8 cellular contexts compared by ENCODE assay signal in genomic region chr17:36602030-36602737, GRCh38. TPM values are rescaled to one million over a fixed set of nuclear protein-coding genes. Genes with fewer than 3 reads are reported as not detected.
DNase-seq lines count a peak whose midpoint lies in the region; TF ChIP-seq lines count a peak whose summit lies in the region.

No MANE protein-coding gene starts in this region.

- H3K4me1 ChIP-seq in adipocyte (ENCODE audit: control insufficient read depth, insufficient read depth, low read length) (peaks cover 16% of the 10 kb centered on the region), iPS-18a (ENCODE audit: control insufficient read depth, low read depth, low read length) (peaks cover 14% of the 10 kb centered on the region), skeletal muscle tissue (ENCODE audit: control insufficient read depth in 3 of 3, insufficient read depth in 3 of 3, low read length in 3 of 3) (peaks cover 16 to 31% (median 17%) of the 10 kb centered on the region in 3 donors)

- H3K4me3 ChIP-seq in LNCaP clone FGC (ENCODE audit: low read depth, low read length) (peak overlapping the region; percentile 92), adipocyte (ENCODE audit: low read length) (peak overlapping the region; percentile 96), iPS-18a (ENCODE audit: low read length) (peak overlapping the region; percentile 93), skeletal muscle tissue (ENCODE audit: low read length in 3 of 3) (peak overlapping the region; percentile 89 to 99 (median 99))

- no peak for TF ChIP-seq CTCF in LNCaP clone FGC (IDR thresholded peaks at IDR 0.05; ENCODE audit: control insufficient read depth, extremely low read depth, insufficient read depth)

- DNase-seq in activated CD4-positive, CD25-positive, alpha-beta regulatory T cell treated with anti-CD3 and anti-CD28 coated beads, Interleukin-2, amount 50 U/mL, for 72 hours: peak; percentile 40
- DNase-seq in activated CD4-positive, CD25-positive, alpha-beta regulatory T cell (lab: John Stamatoyannopoulos, UW): no peak
- DNase-seq in LNCaP clone FGC (ENCODE audit: low read depth): no peak
- DNase-seq in adipocyte (ENCODE audit: low read depth): peak; percentile 36
- DNase-seq in mucosa of gallbladder (ENCODE audit: low spot score): no peak
- no peak for DNase-seq in NCI-H345 (lab: John Stamatoyannopoulos, UW)

- H3K9ac ChIP-seq in adipocyte (ENCODE audit: low read length) (peak overlapping the region; percentile 92), iPS-18a (ENCODE audit: low read length) (peak overlapping the region; percentile 76), skeletal muscle tissue (ENCODE audit: low read depth in 1 of 3, low read length in 3 of 3) (peak overlapping the region; percentile 82 to 96 (median 84))

- H3K27me3 ChIP-seq in adipocyte (replicated peaks; ENCODE audit: control insufficient read depth, insufficient read depth, low read length) (no peaks in the 10 kb centered on the region), iPS-18a (ENCODE audit: control insufficient read depth, insufficient read depth, low read length) (no peaks in the 10 kb centered on the region), skeletal muscle tissue (ENCODE audit: control insufficient read depth in 3 of 3, insufficient read depth in 3 of 3, low read length in 3 of 3) (no peaks in the 10 kb centered on the region)

- H3K36me3 ChIP-seq in adipocyte (ENCODE audit: control insufficient read depth, insufficient read depth, low read length, severe bottlenecking) (peaks cover 20% of the 10 kb centered on the region), iPS-18a (ENCODE audit: control insufficient read depth, low read depth, low read length) (peaks cover 3% of the 10 kb centered on the region), skeletal muscle tissue (ENCODE audit: control insufficient read depth in 3 of 3, insufficient read depth in 3 of 3, low read length in 3 of 3) (peaks cover 0 to 12% (median 6%) of the 10 kb centered on the region in 3 donors)

- no peaks in the 10 kb centered on the region for H3K9me3 ChIP-seq in adipocyte (ENCODE audit: control insufficient read depth, low read length)
- H3K9me3 ChIP-seq in iPS-18a (ENCODE audit: control insufficient read depth, low read depth, low read length): no peaks in the 10 kb centered on the region
- H3K9me3 ChIP-seq in skeletal muscle tissue (ENCODE audit: control insufficient read depth in 3 of 3, low read length in 3 of 3): no peaks in the 10 kb centered on the region

- H3K27ac ChIP-seq in iPS-18a (ENCODE audit: low read length) (no peak overlapping the region), skeletal muscle tissue (ENCODE audit: low read depth, low read length) (peak overlapping the region; percentile 77)

RNA-seq across cellular contexts. Expression of gene MRM1, which starts 0.8 kb away (rescaled TPM):
- total RNA-seq in skeletal muscle tissue (4.2 TPM), mucosa of gallbladder (8.3 TPM)

RNA-seq across cellular contexts. Expression of gene DHRS11, which starts 10.5 kb away (rescaled TPM):
- total RNA-seq in skeletal muscle tissue: 4.2 TPM
- total RNA-seq in mucosa of gallbladder: 16.9 TPM

RNA-seq across cellular contexts. Expression of gene GGNBP2, which starts 57.5 kb away (rescaled TPM):
- total RNA-seq in skeletal muscle tissue: 44.9 TPM
- total RNA-seq in mucosa of gallbladder: 65.9 TPM

Comparison
In these comparisons a context has a peak if more than half of its experiments do, and no peak if none do; other contexts are left out.
1. DNase-seq: peak in activated CD4-positive, CD25-positive, alpha-beta regulatory T cell treated with anti-CD3 and anti-CD28 coated beads, Interleukin-2, amount 50 U/mL, for 72 hours (single experiment) and adipocyte (single experiment); none in activated CD4-positive, CD25-positive, alpha-beta regulatory T cell (0 of 4), LNCaP clone FGC (single experiment), mucosa of gallbladder (single experiment) and NCI-H345 (single experiment).
2. Peak in every context shown above with its lines, with median percentiles within 50 percentile points of each other: H3K4me3 ChIP-seq and H3K9ac ChIP-seq.